Comparison of ENCODE assay signal across 16 cellular contexts in genomic region chr4:92599044-92599443, GRCh38.
DNase-seq lines count a peak whose midpoint lies in the region; ATAC-seq and TF ChIP-seq lines count a peak whose summit lies in the region.
"Had no signal": no experiment of that assay in that cellular context is flagged by ENCODE, and none has a peak within 500 bp of the region (broad histone marks: within the 10 kb centered on the region; RNA-seq: fewer than 3 reads in every experiment).

No MANE protein-coding gene starts in this region.

- H4K91ac ChIP-seq in mesenchymal stem cell (ENCODE audit: low read length) = no peak overlapping the region

- no peak overlapping the region for H3K18ac ChIP-seq in mesenchymal stem cell (ENCODE audit: low read depth in 1 of 2, low read length in 2 of 2)

- H2BK15ac ChIP-seq in mesenchymal stem cell (ENCODE audit: low read depth, poor library complexity, severe bottlenecking) = no peak overlapping the region

- no peak overlapping the region for H3K23ac ChIP-seq in mesenchymal stem cell (ENCODE audit: low read length in 2 of 2)

- no peaks in the 10 kb centered on the region for H3K79me1 ChIP-seq in mesenchymal stem cell (replicated peaks; ENCODE audit: low read length, poor library complexity, severe bottlenecking)

- H2AK5ac ChIP-seq in mesenchymal stem cell (ENCODE audit: low read length, severe bottlenecking) = no peak overlapping the region

- no peak overlapping the region for H2BK120ac ChIP-seq in mesenchymal stem cell (ENCODE audit: low read depth, low read length)

- no peaks in the 10 kb centered on the region for H3F3A ChIP-seq in GM23338 (replicated peaks; ENCODE audit: low read depth)

- no peak overlapping the region for H3K4ac ChIP-seq in mesenchymal stem cell (ENCODE audit: low read depth in 1 of 2, low read length in 2 of 2)

- peaks cover 3% of the 10 kb centered on the region for H3K27me3 Mint-ChIP-seq in GM23338 (ENCODE audit: insufficient read depth, low read depth, poor library complexity)

- H3K4me2 ChIP-seq in GM23338 (no peak overlapping the region), mesenchymal stem cell (ENCODE audit: low read length, poor library complexity, severe bottlenecking) (no peak overlapping the region)

- no peak overlapping the region for H3K4me3 Mint-ChIP-seq in GM23338
- H3K4me3 Mint-ChIP-seq: CD8-positive, alpha-beta T cell had no signal

- H3K36me3 Mint-ChIP-seq in GM23338 (ENCODE audit: low read depth) = peaks cover 58% of the 10 kb centered on the region
- H3K36me3 Mint-ChIP-seq: CD8-positive, alpha-beta T cell had no signal

- no peak overlapping the region for H3K14ac ChIP-seq in mesenchymal stem cell (ENCODE audit: low read length in 2 of 2)

- no peak for TF ChIP-seq CTCF in GM23338 (conservative IDR thresholded peaks at IDR 0.05; ENCODE audit: low read depth in 2 of 2)

- no peaks in the 10 kb centered on the region for H3K9me3 ChIP-seq in mesenchymal stem cell (ENCODE audit: control insufficient read depth, low read length)
- H3K9me3 ChIP-seq: Peyer's patch had no signal

- H3K27ac Mint-ChIP-seq in GM23338 = peak overlapping the region; percentile 85
- H3K27ac Mint-ChIP-seq: CD8-positive, alpha-beta T cell had no signal

- H3K36me3 ChIP-seq in GM23338 (ENCODE audit: insufficient read depth) (no peaks in the 10 kb centered on the region; the same call in 1 of the 2 replicates), mesenchymal stem cell (ENCODE audit: control insufficient read depth in 1 of 2, insufficient read depth in 2 of 2, low read depth in 1 of 2, low read length in 2 of 2) (no peaks in the 10 kb centered on the region)
- H3K36me3 ChIP-seq: Peyer's patch had no signal

- H4K8ac ChIP-seq in mesenchymal stem cell (ENCODE audit: low read length) = no peak overlapping the region

- H3K9ac ChIP-seq in mesenchymal stem cell (ENCODE audit: low read length) = no peak overlapping the region

- H2BK12ac ChIP-seq in mesenchymal stem cell (ENCODE audit: low read length in 2 of 2) = no peak overlapping the region

- no peak overlapping the region for H2BK5ac ChIP-seq in mesenchymal stem cell (ENCODE audit: low read depth, low read length, poor library complexity, severe bottlenecking)

- 80% methylated on average over 2 of the region's 2 CpGs for whole genome bisulfite sequencing in mesenchymal stem cell

- no peaks in the 10 kb centered on the region for H3K9me3 Mint-ChIP-seq in GM23338

- H3K27ac ChIP-seq in GM23338 (ENCODE audit: low read depth) = peak overlapping the region; percentile 21; the same call in 1 of the 2 replicates
- no peak overlapping the region for H3K27ac ChIP-seq in mesenchymal stem cell (ENCODE audit: low read length, poor library complexity, severe bottlenecking)
- H3K27ac ChIP-seq: Peyer's patch had no signal

- H3K79me2 ChIP-seq in GM23338 (replicated peaks; ENCODE audit: insufficient read depth) = 0 out of 2 replicates have a peak, but pooled peaks cover 5% of the 10 kb centered on the region

- ATAC-seq in GM23338 (no peak), HG02884 (IDR thresholded peaks at IDR 0.05; ENCODE audit: unreplicated experiment) (no peak)
- ATAC-seq: CD8-positive, alpha-beta T cell had no signal

- no peak for TF ChIP-seq EP300 in Ishikawa (IDR thresholded peaks at IDR 0.05; ENCODE audit: borderline replicate concordance)

- no peaks in the 10 kb centered on the region for H3K9me2 ChIP-seq in GM23338 (ENCODE audit: insufficient read depth)

- DNase-seq in GM23338 (ENCODE audit: low spot score) = no peak
- DNase-seq in astrocyte of the hippocampus (ENCODE audit: low read depth, low spot score) = peak; percentile 12
- DNase-seq in mesenchymal stem cell = peak; percentile 6
- no peak for DNase-seq in NCI-H2227 (lab: John Stamatoyannopoulos, UW; ENCODE audit: unreplicated experiment)
- DNase-seq in germinal center (ENCODE audit: low spot score) = no peak
- DNase-seq: CD8-positive, alpha-beta T cell; H7; IMR-90; NCI-H1694; NCI-H2107; NCI-H82; Peyer's patch; SHP77 treated with DMSO at 0.1 percent for 48 hours; SW 1271 had no signal

- no peaks in the 10 kb centered on the region for H3K27me3 ChIP-seq in GM23338 (ENCODE audit: insufficient read depth)
- H3K27me3 ChIP-seq in mesenchymal stem cell (ENCODE audit: control insufficient read depth in 1 of 2, insufficient read depth in 1 of 2, low read length in 2 of 2) = no peaks in the 10 kb centered on the region
- H3K27me3 ChIP-seq: Peyer's patch had no signal

- H3K4me3 ChIP-seq in GM23338 (no peak overlapping the region), mesenchymal stem cell (ENCODE audit: insufficient read depth in 1 of 2, low read depth in 1 of 2, low read length in 2 of 2) (no peak overlapping the region)
- H3K4me3 ChIP-seq: Peyer's patch had no signal

- H4K20me1 ChIP-seq in GM23338 (replicated peaks; ENCODE audit: insufficient read depth) = no peaks in the 10 kb centered on the region; the same call in 1 of the 2 replicates

- no peak for TF ChIP-seq RAD21 in Ishikawa (IDR thresholded peaks at IDR 0.05; ENCODE audit: low read depth)

- H2AFZ ChIP-seq in GM23338 = no peak overlapping the region
- no peak overlapping the region for H2AFZ ChIP-seq in mesenchymal stem cell (ENCODE audit: low read depth, low read length)

- peaks cover 11% of the 10 kb centered on the region for H3K4me1 Mint-ChIP-seq in GM23338

- H3K4me1 ChIP-seq in GM23338 (ENCODE audit: insufficient read depth) (no peaks in the 10 kb centered on the region; the same call in 1 of the 2 replicates), mesenchymal stem cell (ENCODE audit: control insufficient read depth, insufficient read depth, low read depth, low read length) (no peaks in the 10 kb centered on the region)
- H3K4me1 ChIP-seq: Peyer's patch had no signal

TF ChIP-seq in GM23338, 12 proteins besides CTCF, POLR2A, EP300 and RAD21 (continues in another document):
- TF ChIP-seq JUNB (IDR thresholded peaks at IDR 0.05; ENCODE audit: unreplicated experiment) = no peak
- TF ChIP-seq ZNF331 (CRISPR knock-in tag; IDR thresholded peaks at IDR 0.05; ENCODE audit: low read depth) = no peak
- no peak for TF ChIP-seq CREB1 (CRISPR knock-in tag; IDR thresholded peaks at IDR 0.05; ENCODE audit: low read depth)
- TF ChIP-seq REST (IDR thresholded peaks at IDR 0.05; ENCODE audit: unreplicated experiment) = no peak
- TF ChIP-seq EZH2phosphoT487 (IDR thresholded peaks at IDR 0.05; ENCODE audit: unreplicated experiment) = no peak
- no peak for TF ChIP-seq STAT1 (IDR thresholded peaks at IDR 0.05; ENCODE audit: unreplicated experiment)

TF ChIP-seq in Ishikawa, 13 proteins besides CTCF, POLR2A, EP300 and RAD21:
- TF ChIP-seq CEBPB (IDR thresholded peaks at IDR 0.05) = peak; percentile 75
- TF ChIP-seq EGR1 (IDR thresholded peaks at IDR 0.05) = no peak

Comparison
In these comparisons a context has a peak if more than half of its experiments do, and no peak if none do; other contexts are left out.
1. DNase-seq: peak in astrocyte of the hippocampus (single experiment) and mesenchymal stem cell (single experiment); none in GM23338 (single experiment), NCI-H2227 (single experiment) and germinal center (single experiment).